ENCODE assay signal across 18 cellular contexts in the genomic region with DNA sequence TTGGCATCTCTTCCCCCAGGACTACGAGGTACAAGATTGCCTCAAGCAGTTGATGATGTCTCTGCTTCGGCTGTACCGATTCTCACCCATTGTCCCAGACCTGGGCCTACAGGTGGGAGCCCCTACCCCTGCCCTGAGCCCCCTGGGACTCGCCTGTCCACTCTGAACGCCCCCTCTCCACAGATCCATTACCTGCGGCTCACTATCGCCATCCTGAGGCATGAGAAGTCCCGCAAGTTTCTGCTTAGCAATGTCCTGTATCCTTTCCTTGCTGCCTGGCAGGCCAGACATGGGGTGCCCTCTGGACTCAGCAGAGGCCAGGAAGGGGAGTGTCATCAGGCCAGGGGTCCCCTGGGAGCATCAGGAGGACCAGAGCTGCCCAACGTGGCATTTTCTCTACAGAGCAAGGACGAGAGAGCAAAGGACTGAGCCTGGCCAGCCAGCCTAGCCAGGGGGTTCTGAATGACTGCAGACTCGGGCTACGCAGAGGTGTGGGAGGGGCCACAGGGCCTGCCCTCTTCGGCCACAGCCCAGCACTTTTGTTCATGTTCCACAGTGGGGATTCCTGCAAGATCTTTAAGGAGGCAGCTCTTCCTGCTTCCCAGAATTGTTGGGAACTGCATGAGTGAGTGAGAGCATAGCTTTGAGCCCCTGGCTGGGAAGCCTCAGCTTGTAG. TPM values are rescaled to one million over a fixed set of nuclear protein-coding genes. Genes with fewer than 3 reads are reported as not detected.
DNase-seq lines count a peak whose midpoint lies in the region; ATAC-seq and TF ChIP-seq lines count a peak whose summit lies in the region.
"Had no signal": no experiment of that assay in that cellular context is flagged by ENCODE, and none has a peak within 500 bp of the region (broad histone marks: within the 10 kb centered on the region; RNA-seq: fewer than 3 reads in every experiment).

No MANE protein-coding gene starts in this region.

- DNase-seq in GM06990 (ENCODE audit: extremely low read depth, insufficient read length), result no peak
- DNase-seq in HFFc6, result no peak
- DNase-seq in cardiac fibroblast (ENCODE audit: low read depth in 2 of 2), result no peak
- DNase-seq in nephron progenitor cell, result no peak
- no peak for DNase-seq in stimulated activated CD4-positive, alpha-beta T cell treated with anti-CD3 and anti-CD28 coated beads, Interleukin-4, amount 100 ng/mL, for 4 hours
- DNase-seq in HuH-7.5 (ENCODE audit: low spot score), result no peak
- DNase-seq in NCI-H2029 (lab: John Stamatoyannopoulos, UW), result no peak
- DNase-seq: activated CD4-positive, alpha-beta T cell treated with anti-CD3 and anti-CD28 coated beads for 48 hours; activated CD8-positive, alpha-beta memory T cell treated with anti-CD3 and anti-CD28 coated beads, Interleukin-2, amount 10 ng/mL, durations not matched to agents 7 days and 5 days; activated naive CD8-positive, alpha-beta T cell treated with anti-CD3 and anti-CD28 coated beads, Interleukin-2, amount 10 ng/mL, durations not matched to agents 7 days and 5 days; colonic mucosa; EL; GOT3; heart left ventricle; NCI-H1105; NCI-H510A treated with DMSO at 0.1 percent for 48 hours had no signal

- H3K36me3 Mint-ChIP-seq in HFFc6 (ENCODE audit: low read depth), result no peaks in the 10 kb centered on the region
- no peaks in the 10 kb centered on the region for H3K36me3 Mint-ChIP-seq in nephron progenitor cell (ENCODE audit: low read depth)
- H3K36me3 Mint-ChIP-seq: activated CD8-positive, alpha-beta memory T cell treated with anti-CD3 and anti-CD28 coated beads, Interleukin-2, amount 10 ng/mL, durations not matched to agents 7 days and 5 days; activated naive CD8-positive, alpha-beta T cell treated with anti-CD3 and anti-CD28 coated beads, Interleukin-2, amount 10 ng/mL, durations not matched to agents 7 days and 5 days had no signal

- H3K4me3 Mint-ChIP-seq in HFFc6 (no peak overlapping the region), nephron progenitor cell (no peak overlapping the region)
- H3K4me3 Mint-ChIP-seq: activated CD8-positive, alpha-beta memory T cell treated with anti-CD3 and anti-CD28 coated beads, Interleukin-2, amount 10 ng/mL, durations not matched to agents 7 days and 5 days; activated naive CD8-positive, alpha-beta T cell treated with anti-CD3 and anti-CD28 coated beads, Interleukin-2, amount 10 ng/mL, durations not matched to agents 7 days and 5 days had no signal

- H3K36me3 ChIP-seq in GM06990 (ENCODE audit: control insufficient read depth, insufficient read depth, low read length), result peaks cover 34% of the 10 kb centered on the region

- H3K9me3 Mint-ChIP-seq in HFFc6, result no peaks in the 10 kb centered on the region
- no peaks in the 10 kb centered on the region for H3K9me3 Mint-ChIP-seq in nephron progenitor cell
- H3K9me3 Mint-ChIP-seq: activated naive CD8-positive, alpha-beta T cell treated with anti-CD3 and anti-CD28 coated beads, Interleukin-2, amount 10 ng/mL, durations not matched to agents 7 days and 5 days had no signal

- TF ChIP-seq CTCF in GM06990 (IDR thresholded peaks at IDR 0.05; ENCODE audit: insufficient read depth, low read length, poor library complexity, severe bottlenecking), result peak; percentile 21
- TF ChIP-seq CTCF in HFFc6 (IDR thresholded peaks at IDR 0.05), result peak; percentile 39; the same call in 1 of the 2 replicates
- peak; percentile 9 for TF ChIP-seq CTCF in cardiac fibroblast (IDR thresholded peaks at IDR 0.05; ENCODE audit: low read depth, low read length)
- TF ChIP-seq CTCF in nephron progenitor cell (IDR thresholded peaks at IDR 0.05), result no peak

- H3K4me3 ChIP-seq in GM06990 (replicated peaks; ENCODE audit: low read depth, low read length), result no peak overlapping the region
- no peak overlapping the region for H3K4me3 ChIP-seq in cardiac fibroblast (replicated peaks in 1 of 2; ENCODE audit: low read depth in 2 of 2, low read length in 2 of 2)
- H3K4me3 ChIP-seq: colonic mucosa, heart left ventricle, upper lobe of left lung had no signal

- no peaks in the 10 kb centered on the region for H3K27me3 ChIP-seq in GM06990 (replicated peaks; ENCODE audit: control insufficient read depth, insufficient read depth, low read length)
- H3K27me3 ChIP-seq: colonic mucosa, heart left ventricle, upper lobe of left lung had no signal

- H3K27ac Mint-ChIP-seq in HFFc6, result no peak overlapping the region
- peak overlapping the region; percentile 48 for H3K27ac Mint-ChIP-seq in nephron progenitor cell
- H3K27ac Mint-ChIP-seq: activated CD8-positive, alpha-beta memory T cell treated with anti-CD3 and anti-CD28 coated beads, Interleukin-2, amount 10 ng/mL, durations not matched to agents 7 days and 5 days; activated naive CD8-positive, alpha-beta T cell treated with anti-CD3 and anti-CD28 coated beads, Interleukin-2, amount 10 ng/mL, durations not matched to agents 7 days and 5 days had no signal

- H3K27me3 Mint-ChIP-seq in HFFc6 (ENCODE audit: insufficient read depth) (no peaks in the 10 kb centered on the region; the same call in none of the 2 replicates), nephron progenitor cell (ENCODE audit: low read depth, poor library complexity) (no peaks in the 10 kb centered on the region)
- H3K27me3 Mint-ChIP-seq: activated CD8-positive, alpha-beta memory T cell treated with anti-CD3 and anti-CD28 coated beads, Interleukin-2, amount 10 ng/mL, durations not matched to agents 7 days and 5 days; activated naive CD8-positive, alpha-beta T cell treated with anti-CD3 and anti-CD28 coated beads, Interleukin-2, amount 10 ng/mL, durations not matched to agents 7 days and 5 days had no signal

- no peak for ATAC-seq in HG02870 (IDR thresholded peaks at IDR 0.05; ENCODE audit: unreplicated experiment)
- ATAC-seq: activated CD8-positive, alpha-beta memory T cell treated with anti-CD3 and anti-CD28 coated beads, Interleukin-2, amount 10 ng/mL, durations not matched to agents 7 days and 5 days; heart left ventricle had no signal

- H3K4me1 Mint-ChIP-seq in HFFc6 (ENCODE audit: low read depth) (no peaks in the 10 kb centered on the region), nephron progenitor cell (no peaks in the 10 kb centered on the region)
- H3K4me1 Mint-ChIP-seq: activated CD8-positive, alpha-beta memory T cell treated with anti-CD3 and anti-CD28 coated beads, Interleukin-2, amount 10 ng/mL, durations not matched to agents 7 days and 5 days had no signal

RNA-seq across cellular contexts. Expression of a gene that starts 11.2 kb away (rescaled TPM):
- 10 to 100 TPM; 35.3 to 44.2 (median 39.8) TPM for total RNA-seq in HFFc6 (2021; fragmentation: NEBNext Ultra II Directional; extraction: Animal tissue kit (Norgen Biotek cat#: 25700))

RNA-seq across cellular contexts. Expression of a gene that starts 11.3 kb away (rescaled TPM):
- 1 to 10 TPM; 3.4 to 7.4 (median 4.8) TPM for total RNA-seq in HFFc6 (2021; fragmentation: NEBNext Ultra II Directional; extraction: Animal tissue kit (Norgen Biotek cat#: 25700))

RNA-seq across cellular contexts. Expression of a gene that starts 18.9 kb away (rescaled TPM):
- under 1 TPM in 2 of 6 experiments, not detected in 4; 0.43 to 0.61 TPM for total RNA-seq in HFFc6 (2021; fragmentation: NEBNext Ultra II Directional; extraction: Animal tissue kit (Norgen Biotek cat#: 25700))

RNA-seq across cellular contexts. Expression of a gene that starts 23.2 kb away (rescaled TPM):
- 10 to 100 TPM; 30.5 to 39.4 (median 34.8) TPM for total RNA-seq in HFFc6 (2021; fragmentation: NEBNext Ultra II Directional; extraction: Animal tissue kit (Norgen Biotek cat#: 25700))

RNA-seq across cellular contexts. Expression of a gene that starts 26.4 kb away (rescaled TPM):
- total RNA-seq in HFFc6 (2021; fragmentation: NEBNext Ultra II Directional; extraction: Animal tissue kit (Norgen Biotek cat#: 25700)), result 100 to 1,000 TPM in 5 of 6 experiments, 10 to 100 TPM in 1; 98.5 to 126 (median 112) TPM
